ENCODE assay signal across 9 cellular contexts in genomic region chr7:143372070-143372469, GRCh38. TPM values are rescaled to one million over a fixed set of nuclear protein-coding genes. Genes with fewer than 3 reads are reported as not detected.
A peak's percentile ranks its signal among the peaks of the same experiment; 100 is the strongest.
DNase-seq lines count a peak whose midpoint lies in the region; ATAC-seq, FAIRE-seq and TF ChIP-seq lines count a peak whose summit lies in the region.
"Had no signal": no experiment of that assay in that cellular context is flagged by ENCODE, and none has a peak within 500 bp of the region (broad histone marks: within the 10 kb centered on the region; RNA-seq: fewer than 3 reads in every experiment).

No MANE protein-coding gene starts in this region.

- peak overlapping the region in 6 of 7 donors; percentile 5 to 76 (median 41) for H3K4me3 Mint-ChIP-seq in CD8-positive, alpha-beta memory T cell

- no peak overlapping the region for H3K4me2 ChIP-seq in keratinocyte (ENCODE audit: control insufficient read depth, extremely low read depth, insufficient read depth, low read depth, low read length)

- intact Hi-C loops in esophagus muscularis mucosa (cut with DNase I), result no loop called here

- POLR2A ChIA-PET in CD8-positive, alpha-beta memory T cell (lab: Charles Lee), result interaction anchor here (0.7 to 1.0 kb wide), 2 partner anchors 8 to 112 kb away, joined by 3 to 11 read pairs; partner anchors contain the start of gene ZYX

- FAIRE-seq in keratinocyte (lab: Jason Lieb, UNC), result peak; percentile 56

- no peaks in the 10 kb centered on the region for H3K79me2 ChIP-seq in keratinocyte (ENCODE audit: control insufficient read depth, insufficient read depth, low read length)

- no peaks in the 10 kb centered on the region for H3K36me3 ChIP-seq in CD8-positive, alpha-beta memory T cell (ENCODE audit: insufficient read depth, low read length)
- H3K36me3 ChIP-seq in keratinocyte (ENCODE audit: control insufficient read depth in 2 of 2, extremely low read depth in 1 of 2, insufficient read depth in 2 of 2, low read length in 2 of 2) (no peaks in the 10 kb centered on the region), tibial nerve (no peaks in the 10 kb centered on the region), esophagus muscularis mucosa (no peaks in the 10 kb centered on the region)

- H3K9me3 ChIP-seq in CD8-positive, alpha-beta memory T cell (ENCODE audit: low read length), result no peaks in the 10 kb centered on the region
- no peaks in the 10 kb centered on the region for H3K9me3 ChIP-seq in keratinocyte (ENCODE audit: control insufficient read depth, low read depth, low read length)
- no peaks in the 10 kb centered on the region for H3K9me3 ChIP-seq in tibial nerve
- no peaks in the 10 kb centered on the region for H3K9me3 ChIP-seq in esophagus muscularis mucosa

- H3K9me1 ChIP-seq in keratinocyte (ENCODE audit: control insufficient read depth, extremely low read depth, insufficient read depth, low read length), result no peaks in the 10 kb centered on the region

- 30 to 38% methylated on average over 4 of the region's 4 CpGs for WGBS in tibial nerve, 2 donors
- WGBS in esophagus muscularis mucosa, result 52% methylated on average over 4 of the region's 4 CpGs

- no peak overlapping the region for H3K27ac ChIP-seq in CD8-positive, alpha-beta memory T cell (ENCODE audit: low read depth, low read length)
- H3K27ac ChIP-seq in keratinocyte (ENCODE audit: control insufficient read depth, insufficient read depth, low read length) (no peak overlapping the region), tibial nerve (peak overlapping the region in 2 of 4 donors; percentile 18 to 40), esophagus muscularis mucosa (replicated peaks in 1 of 4) (no peak overlapping the region)

- H3K9me3 Mint-ChIP-seq in CD8-positive, alpha-beta memory T cell, result no peaks in the 10 kb centered on the region

- H3K4me1 ChIP-seq in CD8-positive, alpha-beta memory T cell (ENCODE audit: insufficient read depth, low read length), result peaks cover 39% of the 10 kb centered on the region
- H3K4me1 ChIP-seq in keratinocyte (ENCODE audit: control insufficient read depth, extremely low read depth, insufficient read depth, low read length), result peaks cover 31% of the 10 kb centered on the region
- H3K4me1 ChIP-seq in tibial nerve, result peaks cover 0 to 18% (median 6%) of the 10 kb centered on the region in 4 donors
- H3K4me1 ChIP-seq in esophagus muscularis mucosa, result peaks cover 0 to 6% (median 3%) of the 10 kb centered on the region in 4 donors

- peak in 1 of 2 donors; percentile 55 for TF ChIP-seq EP300 in tibial nerve (IDR thresholded peaks at IDR 0.05)
- no peak for TF ChIP-seq EP300 in esophagus muscularis mucosa (IDR thresholded peaks at IDR 0.05)

- peak in 4 of 5 donors; percentile 19 to 76 (median 50) for DNase-seq in CD8-positive, alpha-beta memory T cell
- peak; percentile 75 for DNase-seq in NCI-H2081 treated with DMSO at 0.1 percent for 48 hours (lab: John Stamatoyannopoulos, UW)
- peak; percentile 79 for DNase-seq in activated effector memory CD4-positive, alpha-beta T cell treated with anti-CD3 and anti-CD28 coated beads, Interleukin-2, amount 50 U/mL, for 16 hours
- no peak for DNase-seq in keratinocyte (ENCODE audit: low read depth, low spot score)
- DNase-seq in tibial nerve (ENCODE audit: low spot score in 2 of 2), result peak; percentile 49 to 67
- DNase-seq in esophagus muscularis mucosa (ENCODE audit: extremely low spot score), result no peak
- DNase-seq in effector CD8-positive, alpha-beta T cell (lab: John Stamatoyannopoulos, UW), result no peak

- no peak overlapping the region for H3K9ac ChIP-seq in keratinocyte (ENCODE audit: control insufficient read depth, extremely low read depth, insufficient read depth, low read length)

- H3K27me3 Mint-ChIP-seq in CD8-positive, alpha-beta memory T cell, result no peaks in the 10 kb centered on the region

- H3K36me3 Mint-ChIP-seq in CD8-positive, alpha-beta memory T cell, result no peaks in the 10 kb centered on the region

- no peak overlapping the region for H3K4me3 ChIP-seq in CD8-positive, alpha-beta memory T cell (ENCODE audit: low read length)
- H3K4me3 ChIP-seq in keratinocyte (ENCODE audit: control insufficient read depth in 2 of 3, extremely low read depth in 1 of 3, insufficient read depth in 2 of 3, low read depth in 1 of 3, low read length in 3 of 3) (no peak overlapping the region), tibial nerve (no peak overlapping the region), esophagus muscularis mucosa (no peak overlapping the region)

- H3K4me1 Mint-ChIP-seq in CD8-positive, alpha-beta memory T cell, result peaks cover 56 to 60% (median 58%) of the 10 kb centered on the region in 3 donors

- no peak for ATAC-seq in HG03159 (IDR thresholded peaks at IDR 0.05; ENCODE audit: unreplicated experiment)

- H4K20me1 ChIP-seq in keratinocyte (ENCODE audit: control insufficient read depth, extremely low read depth, insufficient read depth, low read length), result no peaks in the 10 kb centered on the region

- dilution Hi-C loops in keratinocyte (cut with MboI; ENCODE audit: extremely low pct_ligation_motif_present, low sequenced_read_pairs), result no loop called here

- no peaks in the 10 kb centered on the region for H3K27me3 ChIP-seq in CD8-positive, alpha-beta memory T cell (ENCODE audit: insufficient read depth, low read length, poor library complexity, severe bottlenecking)
- no peaks in the 10 kb centered on the region for H3K27me3 ChIP-seq in keratinocyte (ENCODE audit: control insufficient read depth, extremely low read depth, insufficient read depth, low read length)
- H3K27me3 ChIP-seq in tibial nerve, result no peaks in the 10 kb centered on the region
- H3K27me3 ChIP-seq in esophagus muscularis mucosa, result no peaks in the 10 kb centered on the region

- TF ChIP-seq CTCF in keratinocyte (optimal IDR thresholded peaks at IDR 0.05 in 1 of 3, IDR thresholded peaks at IDR 0.05 in 1 of 3, conservative IDR thresholded peaks at IDR 0.05 in 1 of 3; ENCODE audit: extremely low read depth in 1 of 3, insufficient read depth in 2 of 3, low read length in 3 of 3), result peak in 2 of 3 experiments; percentile 15 to 57
- TF ChIP-seq CTCF in tibial nerve (IDR thresholded peaks at IDR 0.05), result peak in 1 of 5 experiments; percentile 3
- no peak for TF ChIP-seq CTCF in esophagus muscularis mucosa (IDR thresholded peaks at IDR 0.05)

- H3K27ac Mint-ChIP-seq in CD8-positive, alpha-beta memory T cell, result peak overlapping the region; percentile 15 to 93 (median 87)

- CTCF ChIA-PET in CD8-positive, alpha-beta memory T cell (lab: Charles Lee), result interaction anchor here (0.7 to 4.5 kb wide), 19 partner anchors 8 to 132 kb away, joined by 3 to 36 read pairs (median 5); partner anchors contain the start of genes EPHA1 and FAM131B

- peak overlapping the region; percentile 41 for H2AFZ ChIP-seq in keratinocyte (ENCODE audit: control insufficient read depth, low read length)

- no peak for TF ChIP-seq POLR2A in tibial nerve (IDR thresholded peaks at IDR 0.05)
- no peak for TF ChIP-seq POLR2A in esophagus muscularis mucosa (IDR thresholded peaks at IDR 0.05; ENCODE audit: low read depth)

RNA-seq across cellular contexts. Expression of gene ZYX, which starts 9.1 kb away (rescaled TPM):
- 100 to 1,000 TPM; 101 to 104 TPM for total RNA-seq in CD8-positive, alpha-beta memory T cell
- polyA plus RNA-seq in CD8-positive, alpha-beta memory T cell, result 143 TPM
- polyA plus RNA-seq in keratinocyte, result 17.6 to 77.8 TPM (median 22.5 TPM) in 3 replicates
- 43.5 TPM for polyA plus RNA-seq in keratinocyte (2011; ENCODE audit: low read depth)
- 58.1 and 116 TPM in 2 replicates for polyA plus RNA-seq in keratinocyte (2011; cell fraction: cytosol; rRNA removed)
- 102 and 140 TPM in 2 replicates for polyA plus RNA-seq in keratinocyte (2011; cell fraction: nucleus; rRNA removed)
- 129 and 217 TPM in 2 replicates for polyA plus RNA-seq in keratinocyte (2012; ENCODE audit: low replicate concordance)
- 42.3 to 427 TPM (median 56.3 TPM) in 3 replicates for polyA minus RNA-seq in keratinocyte
- polyA minus RNA-seq in keratinocyte (2011; cell fraction: cytosol; rRNA and poly(A)+ RNA removed), result 202 TPM
- 53.6 and 67.5 TPM in 2 replicates for polyA minus RNA-seq in keratinocyte (2011; cell fraction: nucleus; rRNA and poly(A)+ RNA removed)
- total RNA-seq in tibial nerve, result 10 to 100 TPM; 57.5 to 96.9 (median 72.7) TPM
- total RNA-seq in esophagus muscularis mucosa, result 100 to 1,000 TPM; 186 to 469 (median 245) TPM

RNA-seq across cellular contexts. Expression of gene FAM131B, which starts 9.6 kb away (rescaled TPM):
- total RNA-seq in CD8-positive, alpha-beta memory T cell, result 1 to 10 TPM; 2.4 to 2.8 TPM
- polyA plus RNA-seq in CD8-positive, alpha-beta memory T cell, result 1.6 TPM
- polyA plus RNA-seq in keratinocyte, result 0.12 to 0.24 TPM (median 0.21 TPM) in 3 replicates
- not detected for polyA plus RNA-seq in keratinocyte (2011; ENCODE audit: low read depth)
- polyA plus RNA-seq in keratinocyte (2011; cell fraction: cytosol; rRNA removed), result 0.12 and 0.16 TPM in 2 replicates
- 0.23 and 0.28 TPM in 2 replicates for polyA plus RNA-seq in keratinocyte (2011; cell fraction: nucleus; rRNA removed)
- polyA plus RNA-seq in keratinocyte (2012; ENCODE audit: low replicate concordance), result 0.09 TPM in 1 of 2 replicates, not detected in the other
- polyA minus RNA-seq in keratinocyte, result 0.20 to 0.43 TPM (median 0.38 TPM) in 3 replicates
- not detected for polyA minus RNA-seq in keratinocyte (2011; cell fraction: cytosol; rRNA and poly(A)+ RNA removed)
- polyA minus RNA-seq in keratinocyte (2011; cell fraction: nucleus; rRNA and poly(A)+ RNA removed), result 0.21 and 0.23 TPM in 2 replicates
- total RNA-seq in tibial nerve, result 1 to 10 TPM; 1.2 to 9.0 (median 1.5) TPM
- total RNA-seq in esophagus muscularis mucosa, result 1 to 10 TPM in 3 of 4 donors, under 1 TPM in 1; 0.42 to 2.0 (median 1.3) TPM

RNA-seq across cellular contexts. Expression of gene EPHA1, which starts 36.6 kb away (rescaled TPM):
- total RNA-seq in CD8-positive, alpha-beta memory T cell, result 1 to 10 TPM; 2.8 to 3.1 TPM
- 4.6 TPM for polyA plus RNA-seq in CD8-positive, alpha-beta memory T cell
- 24.6 to 37.1 TPM (median 31.9 TPM) in 3 replicates for polyA plus RNA-seq in keratinocyte
- 20.1 TPM for polyA plus RNA-seq in keratinocyte (2011; ENCODE audit: low read depth)
- polyA plus RNA-seq in keratinocyte (2011; cell fraction: cytosol; rRNA removed), result 9.5 and 11.8 TPM in 2 replicates
- 51.7 and 60.6 TPM in 2 replicates for polyA plus RNA-seq in keratinocyte (2011; cell fraction: nucleus; rRNA removed)
- 23.0 and 34.4 TPM in 2 replicates for polyA plus RNA-seq in keratinocyte (2012; ENCODE audit: low replicate concordance)
- 44.3 to 50.0 TPM (median 49.9 TPM) in 3 replicates for polyA minus RNA-seq in keratinocyte
- 21.5 TPM for polyA minus RNA-seq in keratinocyte (2011; cell fraction: cytosol; rRNA and poly(A)+ RNA removed)
- 40.5 and 44.2 TPM in 2 replicates for polyA minus RNA-seq in keratinocyte (2011; cell fraction: nucleus; rRNA and poly(A)+ RNA removed)
- total RNA-seq in tibial nerve, result 1 to 10 TPM in 1 of 4 donors, under 1 TPM in 1, not detected in 2; 0.87 to 3.6 TPM
- total RNA-seq in esophagus muscularis mucosa, result under 1 TPM in 2 of 4 donors, not detected in 2; 0.17 to 0.23 TPM
- polyA plus RNA-seq: neural cell had no signal

RNA-seq across cellular contexts. Expression of gene CLCN1, which starts 56.2 kb away (rescaled TPM):
- total RNA-seq in CD8-positive, alpha-beta memory T cell, result under 1 TPM in 1 of 2 experiments, not detected in 1; 0.11 TPM
- polyA plus RNA-seq in CD8-positive, alpha-beta memory T cell, result not detected
- 0.03 to 0.05 TPM in 2 of 3 replicates, not detected in the other for polyA plus RNA-seq in keratinocyte
- polyA plus RNA-seq in keratinocyte (2011; ENCODE audit: low read depth), result not detected
- polyA plus RNA-seq in keratinocyte (2011; cell fraction: cytosol; rRNA removed), result not detected in 2 replicates
- 0.05 TPM in 2 replicates for polyA plus RNA-seq in keratinocyte (2011; cell fraction: nucleus; rRNA removed)
- 0.08 TPM in 1 of 2 replicates, not detected in the other for polyA plus RNA-seq in keratinocyte (2012; ENCODE audit: low replicate concordance)
- polyA minus RNA-seq in keratinocyte, result 0.43 TPM in 1 of 3 replicates, not detected in the others
- polyA minus RNA-seq in keratinocyte (2011; cell fraction: cytosol; rRNA and poly(A)+ RNA removed), result not detected
- polyA minus RNA-seq in keratinocyte (2011; cell fraction: nucleus; rRNA and poly(A)+ RNA removed), result not detected in 2 replicates
- not detected for total RNA-seq in tibial nerve
- not detected for total RNA-seq in esophagus muscularis mucosa
- polyA plus RNA-seq: neural cell had no signal

Comparison
In these comparisons a context has a peak if more than half of its experiments do, and no peak if none do; other contexts are left out.
1. DNase-seq: peak in CD8-positive, alpha-beta memory T cell (4 of 5), NCI-H2081 treated with DMSO at 0.1 percent for 48 hours (single experiment), activated effector memory CD4-positive, alpha-beta T cell treated with anti-CD3 and anti-CD28 coated beads, Interleukin-2, amount 50 U/mL, for 16 hours (single experiment) and tibial nerve (2 of 2); none in keratinocyte (single experiment), esophagus muscularis mucosa (single experiment) and effector CD8-positive, alpha-beta T cell (single experiment).
2. CTCF ChIP-seq: peak in keratinocyte (2 of 3); none in esophagus muscularis mucosa (0 of 3).